ENCODE assay signal across 26 cellular contexts in genomic region chr4:45100936-45101818, GRCh38.
DNase-seq lines count a peak whose midpoint lies in the region; ATAC-seq and TF ChIP-seq lines count a peak whose summit lies in the region.
"Had no signal": no experiment of that assay in that cellular context is flagged by ENCODE, and none has a peak within 500 bp of the region (broad histone marks: within the 10 kb centered on the region; RNA-seq: fewer than 3 reads in every experiment).

No MANE protein-coding gene starts in this region.

- no peak for ATAC-seq in GM18907 (IDR thresholded peaks at IDR 0.05; ENCODE audit: unreplicated experiment)
- ATAC-seq: effector memory CD8-positive, alpha-beta T cell; T-cell had no signal

- H3K79me2 ChIP-seq in hepatocyte (no peaks in the 10 kb centered on the region), trophoblast cell (ENCODE audit: control insufficient read depth, insufficient read depth, low read length, poor library complexity) (no peaks in the 10 kb centered on the region)

- H3K4me2 ChIP-seq in hepatocyte: no peak overlapping the region
- no peak overlapping the region for H3K4me2 ChIP-seq in trophoblast cell (ENCODE audit: low read length)
- H3K4me2 ChIP-seq: BLaER1 treated with 17β-estradiol and CSF1 and Interleukin-3, amounts not matched to agents 10 nM and 100 nM had no signal

- no peak overlapping the region for H4K12ac ChIP-seq in trophoblast cell (ENCODE audit: low read depth, low read length)

- H2BK12ac ChIP-seq in trophoblast cell (ENCODE audit: low read length): no peak overlapping the region

- H3K27me3 ChIP-seq in hepatocyte: no peaks in the 10 kb centered on the region
- H3K27me3 ChIP-seq in transverse colon: no peaks in the 10 kb centered on the region
- H3K27me3 ChIP-seq in trophoblast cell (ENCODE audit: insufficient read depth, low read length): no peaks in the 10 kb centered on the region
- H3K27me3 ChIP-seq: adrenal gland; BLaER1 treated with 17β-estradiol and CSF1 and Interleukin-3, amounts not matched to agents 10 nM and 100 nM; cardiac muscle cell; heart left ventricle; tibial nerve had no signal

- no peak overlapping the region for H3K18ac ChIP-seq in trophoblast cell (ENCODE audit: low read length)

- no peak overlapping the region for H3K23ac ChIP-seq in trophoblast cell (ENCODE audit: low read length)

- H4K20me1 ChIP-seq in hepatocyte (ENCODE audit: insufficient read depth, poor library complexity, severe bottlenecking): no peaks in the 10 kb centered on the region
- H4K20me1 ChIP-seq: BLaER1 treated with 17β-estradiol and CSF1 and Interleukin-3, amounts not matched to agents 10 nM and 100 nM had no signal

- no peak overlapping the region for H2BK120ac ChIP-seq in trophoblast cell (ENCODE audit: insufficient read depth, low read length, poor library complexity)

- in situ Hi-C loops in transverse colon (cut with MboI; ENCODE audit: low pct_ligation_motif_present in 1 of 4, low pct_unique_long_range_greater_than_20kb in 1 of 4, low sequenced_read_pairs in 3 of 4): no loop called here

- H3K4me3 ChIP-seq in hepatocyte (no peak overlapping the region), retinal pigment epithelial cell (ENCODE audit: low read length) (no peak overlapping the region), transverse colon (no peak overlapping the region), trophoblast cell (ENCODE audit: low read depth, low read length) (no peak overlapping the region)
- H3K4me3 ChIP-seq: adrenal gland; BLaER1 treated with 17β-estradiol and CSF1 and Interleukin-3, amounts not matched to agents 10 nM and 100 nM; cardiac muscle cell; heart left ventricle; tibial nerve had no signal

- TF ChIP-seq CTCF in VCaP (conservative IDR thresholded peaks at IDR 0.05) (no peak), hepatocyte (IDR thresholded peaks at IDR 0.05; ENCODE audit: poor library complexity) (no peak), retinal pigment epithelial cell (conservative IDR thresholded peaks at IDR 0.05; ENCODE audit: low read depth, low read length) (no peak), transverse colon (IDR thresholded peaks at IDR 0.05) (no peak)

- no peak overlapping the region for H2BK5ac ChIP-seq in trophoblast cell (ENCODE audit: low read depth, low read length, poor library complexity)

- H3K4me1 ChIP-seq in hepatocyte (ENCODE audit: insufficient read depth): no peaks in the 10 kb centered on the region
- no peaks in the 10 kb centered on the region for H3K4me1 ChIP-seq in transverse colon
- H3K4me1 ChIP-seq in trophoblast cell (ENCODE audit: control insufficient read depth in 1 of 2, insufficient read depth in 2 of 2, low read length in 2 of 2): no peaks in the 10 kb centered on the region
- H3K4me1 ChIP-seq: adrenal gland; BLaER1 treated with 17β-estradiol and CSF1 and Interleukin-3, amounts not matched to agents 10 nM and 100 nM; heart left ventricle; tibial nerve had no signal

- no peak for TF ChIP-seq EP300 in transverse colon (IDR thresholded peaks at IDR 0.05; ENCODE audit: low read depth)

- H3K9me3 ChIP-seq in hepatocyte (ENCODE audit: low read depth) (no peaks in the 10 kb centered on the region), transverse colon (peaks cover 0 to 3% of the 10 kb centered on the region in 2 donors), trophoblast cell (ENCODE audit: insufficient read depth, low read depth, low read length) (no peaks in the 10 kb centered on the region)
- H3K9me3 ChIP-seq: BLaER1 treated with 17β-estradiol and CSF1 and Interleukin-3, amounts not matched to agents 10 nM and 100 nM had no signal

- H3K4ac ChIP-seq in trophoblast cell (ENCODE audit: low read depth, low read length): no peak overlapping the region

- no peaks in the 10 kb centered on the region for H3K9me2 ChIP-seq in hepatocyte (replicated peaks; ENCODE audit: insufficient read depth)

- no peaks in the 10 kb centered on the region for H3K79me1 ChIP-seq in trophoblast cell (ENCODE audit: low read length)

- DNase-seq in HT1080 (ENCODE audit: low read depth): peak; percentile 71
- DNase-seq in hepatocyte (ENCODE audit: low spot score): peak; percentile 8
- peak; percentile 47 for DNase-seq in retinal pigment epithelial cell (ENCODE audit: low read depth)
- DNase-seq in transverse colon: no peak
- no peak for DNase-seq in trophoblast cell
- DNase-seq: activated CD4-positive, alpha-beta T cell treated with anti-CD3 and anti-CD28 coated beads, Interleukin-2, amount 50 U/mL, for 4 hours; activated naive CD4-positive, alpha-beta T cell treated with anti-CD3 and anti-CD28 coated beads for 36 hours; adrenal gland; COR-L47; cortex of kidney; DMS53; effector memory CD8-positive, alpha-beta T cell; erythroblast; GDM1; heart left ventricle; naive B cell; NCI-H1092 treated with DMSO at 0.1 percent for 48 hours; NCI-H187; NCI-H69; stimulated activated CD4-positive, alpha-beta T cell treated with anti-CD3 and anti-CD28 coated beads, Interleukin-2, amount 100 ng/mL, for 24 hours; T-cell had no signal

- no peak overlapping the region for H4K91ac ChIP-seq in trophoblast cell (ENCODE audit: low read depth, low read length)

- 69% methylated on average over 6 of the region's 6 CpGs for WGBS in hepatocyte (ENCODE audit: low lambda C conversion rate, missing lambda C conversion rate)
- WGBS in transverse colon (ENCODE audit: low coverage in 1 of 2), 2 donors: 76 to 79% methylated on average over 4 to 6 of the region's 6 CpGs
- WGBS in trophoblast cell (ENCODE audit: extremely low coverage, insufficient coverage, insufficient read length): no CpG with 5 or more reads among the region's 6 CpGs

- H3K27ac ChIP-seq in VCaP (peak overlapping the region; percentile 30), hepatocyte (no peak overlapping the region), transverse colon (no peak overlapping the region), trophoblast cell (ENCODE audit: low read depth, low read length) (no peak overlapping the region)
- H3K27ac ChIP-seq: adrenal gland; BLaER1 treated with 17β-estradiol and CSF1 and Interleukin-3, amounts not matched to agents 10 nM and 100 nM; cardiac muscle cell; heart left ventricle; tibial nerve had no signal

- no peak overlapping the region for H4K8ac ChIP-seq in trophoblast cell (ENCODE audit: low read depth, low read length)

- no peak overlapping the region for H3K14ac ChIP-seq in trophoblast cell (ENCODE audit: low read length)

- no peak overlapping the region for H2AK5ac ChIP-seq in trophoblast cell (ENCODE audit: low read length)

- H3K36me3 ChIP-seq in hepatocyte (replicated peaks; ENCODE audit: insufficient read depth, low read depth) (no peaks in the 10 kb centered on the region), transverse colon (no peaks in the 10 kb centered on the region), trophoblast cell (ENCODE audit: control insufficient read depth in 1 of 2, insufficient read depth in 2 of 2, low read length in 2 of 2) (no peaks in the 10 kb centered on the region)
- H3K36me3 ChIP-seq: adrenal gland; BLaER1 treated with 17β-estradiol and CSF1 and Interleukin-3, amounts not matched to agents 10 nM and 100 nM; cardiac muscle cell; heart left ventricle; tibial nerve had no signal

- intact Hi-C loops in transverse colon (cut with DNase I; ENCODE audit: low total_unique reads): no loop called here

- no peak overlapping the region for H2AFZ ChIP-seq in hepatocyte
- no peak overlapping the region for H2AFZ ChIP-seq in trophoblast cell (ENCODE audit: insufficient read depth, low read length, poor library complexity)

- H3K9ac ChIP-seq in trophoblast cell (ENCODE audit: low read length): no peak overlapping the region
- H3K9ac ChIP-seq: BLaER1 treated with 17β-estradiol and CSF1 and Interleukin-3, amounts not matched to agents 10 nM and 100 nM had no signal

- TF ChIP-seq POLR2A in transverse colon (IDR thresholded peaks at IDR 0.05): no peak

Comparison
In these comparisons a context has a peak if more than half of its experiments do, and no peak if none do; other contexts are left out.
1. DNase-seq: peak in HT1080 (single experiment), hepatocyte (single experiment) and retinal pigment epithelial cell (single experiment); none in transverse colon (single experiment) and trophoblast cell (0 of 2).